ENCODE assay signal across 1 cellular context in genomic region chr19:55674459-55674840, GRCh38.
A peak's percentile ranks its signal among the peaks of the same experiment; 100 is the strongest.
TF ChIP-seq lines count a peak whose summit lies in the region.

No MANE protein-coding gene starts in this region.

TF ChIP-seq in H1, 55 proteins besides CTCF, POLR2A, EP300 and RAD21:
- TF ChIP-seq SP1 (IDR thresholded peaks at IDR 0.05; ENCODE audit: low read depth, low read length) = 0 out of 2 replicates have a peak, but pooled peaks have one; percentile 14
- no peak for TF ChIP-seq RFX5 (IDR thresholded peaks at IDR 0.05; ENCODE audit: borderline replicate concordance, low read depth, low read length)
- TF ChIP-seq SP4 (IDR thresholded peaks at IDR 0.05; ENCODE audit: low read length) = no peak
- no peak for TF ChIP-seq HDAC6 (IDR thresholded peaks at IDR 0.05; ENCODE audit: low read depth, low read length)
